8 cellular contexts compared by ENCODE assay signal in the genomic region with DNA sequence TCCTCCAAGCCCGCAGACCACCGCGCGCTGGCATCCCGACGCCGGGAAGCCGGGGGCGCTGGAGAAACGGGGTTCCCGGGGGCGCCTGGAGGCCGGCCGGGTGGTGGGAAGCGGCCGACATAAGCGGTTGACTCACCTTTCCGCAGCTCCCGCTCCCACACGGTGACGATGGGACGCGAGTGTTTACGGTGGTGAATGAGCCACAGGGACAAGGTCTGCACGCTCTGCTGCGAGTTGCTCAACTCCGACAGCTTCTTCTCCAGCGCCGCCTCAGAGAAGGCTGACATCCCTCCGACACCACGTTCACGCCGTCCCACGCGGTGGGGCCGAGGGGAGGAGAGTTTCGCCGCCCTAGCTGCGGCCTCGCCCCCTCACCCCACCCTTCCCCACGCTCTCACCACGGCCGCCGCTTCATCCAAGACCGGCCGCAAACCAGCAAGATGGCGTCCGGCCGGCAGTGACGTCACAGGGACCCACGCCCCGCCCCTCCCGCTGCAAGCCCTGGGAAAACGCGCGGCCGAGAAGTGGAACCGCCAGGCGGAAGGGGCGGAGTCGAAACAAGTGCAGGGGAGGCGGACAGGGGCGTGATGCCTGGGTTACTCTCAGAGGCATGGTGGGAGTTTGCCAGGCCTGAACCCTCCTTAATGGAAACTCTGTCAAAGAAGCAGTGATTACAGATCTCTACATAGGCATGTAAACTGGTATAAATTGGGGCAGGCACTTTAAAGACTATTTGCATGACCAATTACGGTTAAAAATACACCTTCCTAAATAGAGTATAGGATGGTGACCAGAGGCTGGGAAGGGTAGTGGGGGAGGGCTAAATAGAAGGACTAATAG. TPM values are rescaled to one million over a fixed set of nuclear protein-coding genes. Genes with fewer than 3 reads are reported as not detected.
DNase-seq lines count a peak whose midpoint lies in the region; ATAC-seq and TF ChIP-seq lines count a peak whose summit lies in the region.

A gene with protein sequence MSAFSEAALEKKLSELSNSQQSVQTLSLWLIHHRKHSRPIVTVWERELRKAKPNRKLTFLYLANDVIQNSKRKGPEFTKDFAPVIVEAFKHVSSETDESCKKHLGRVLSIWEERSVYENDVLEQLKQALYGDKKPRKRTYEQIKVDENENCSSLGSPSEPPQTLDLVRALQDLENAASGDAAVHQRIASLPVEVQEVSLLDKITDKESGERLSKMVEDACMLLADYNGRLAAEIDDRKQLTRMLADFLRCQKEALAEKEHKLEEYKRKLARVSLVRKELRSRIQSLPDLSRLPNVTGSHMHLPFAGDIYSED (minus strand): TSS at position 442 of the 840 bp plus-strand sequence. CDS start 155 bp downstream, at position 287.

- peak within 1 kb of the TSS; percentile 89 for H3K4me3 Mint-ChIP-seq in activated T-helper 2 cell treated with anti-CD3 and anti-CD28 coated beads, Interferon-gamma antibody, Interleukin-2, Interleukin-4, amounts not matched to agents 10 μg/mL and 5 μg/mL and 100 μg/mL, durations not matched to agents 14 hours and 24 hours and 36 hours (ENCODE audit: low read depth)
- peak within 1 kb of the TSS; percentile 97 for H3K4me3 Mint-ChIP-seq in natural killer cell

- peak within 1 kb of the TSS; percentile 72 for H3K27ac ChIP-seq in RWPE2 (ENCODE audit: poor library complexity, severe bottlenecking)

- no peaks in the 10 kb centered on the region for H3K9me3 ChIP-seq in RWPE2 (ENCODE audit: severe bottlenecking)

- H3K27me3 Mint-ChIP-seq in activated T-helper 2 cell treated with anti-CD3 and anti-CD28 coated beads, Interferon-gamma antibody, Interleukin-2, Interleukin-4, amounts not matched to agents 10 μg/mL and 5 μg/mL and 100 μg/mL, durations not matched to agents 14 hours and 24 hours and 36 hours (ENCODE audit: low read depth), result peaks cover 7% of the 10 kb centered on the region
- peaks cover 0 to 3% of the 10 kb centered on the region in 2 donors for H3K27me3 Mint-ChIP-seq in natural killer cell (ENCODE audit: low read depth in 2 of 2)

- H3K4me3 ChIP-seq in RWPE2 (ENCODE audit: severe bottlenecking) (peak within 1 kb of the TSS; percentile 66), fibroblast of mammary gland (ENCODE audit: control insufficient read depth, low read depth, low read length) (peak within 1 kb of the TSS; percentile 81)

- H3K9me3 Mint-ChIP-seq in activated T-helper 2 cell treated with anti-CD3 and anti-CD28 coated beads, Interferon-gamma antibody, Interleukin-2, Interleukin-4, amounts not matched to agents 10 μg/mL and 5 μg/mL and 100 μg/mL, durations not matched to agents 14 hours and 24 hours and 36 hours, result peaks cover 4% of the 10 kb centered on the region
- H3K9me3 Mint-ChIP-seq in natural killer cell, result no peaks in the 10 kb centered on the region

- H3K36me3 ChIP-seq in RWPE2 (ENCODE audit: low read depth), result peaks cover 10% of the 10 kb centered on the region; the same call in 1 of the 2 replicates

- no peaks in the 10 kb centered on the region for H3K27me3 ChIP-seq in RWPE2 (ENCODE audit: insufficient read depth, poor library complexity, severe bottlenecking)

- H3K4me1 ChIP-seq in RWPE2 (ENCODE audit: insufficient read depth, poor library complexity, severe bottlenecking), result peaks cover 10% of the 10 kb centered on the region

- intact Hi-C loops in activated T-helper 2 cell treated with anti-CD3 and anti-CD28 coated beads, Interferon-gamma antibody, Interleukin-2, Interleukin-4, amounts not matched to agents 10 μg/mL and 5 μg/mL and 100 μg/mL, durations not matched to agents 14 hours and 24 hours and 36 hours (cut with micrococcal nuclease), result loop anchor here (1.0 to 10.0 kb wide), 6 partner anchors 17 to 1023 kb away; a partner anchor contains a TSS
- intact Hi-C loops in natural killer cell (cut with micrococcal nuclease), result loop anchor here (1.0 kb wide), 2 partner anchors 62 to 95 kb away; a partner anchor contains a TSS

- TF ChIP-seq CTCF in RWPE2 (IDR thresholded peaks at IDR 0.05; ENCODE audit: poor library complexity, severe bottlenecking) (no peak), fibroblast of mammary gland (conservative IDR thresholded peaks at IDR 0.05; ENCODE audit: control insufficient read depth, insufficient read depth, low read depth, low read length) (no peak), natural killer cell (IDR thresholded peaks at IDR 0.05) (no peak)

- H3K4me1 Mint-ChIP-seq in activated T-helper 2 cell treated with anti-CD3 and anti-CD28 coated beads, Interferon-gamma antibody, Interleukin-2, Interleukin-4, amounts not matched to agents 10 μg/mL and 5 μg/mL and 100 μg/mL, durations not matched to agents 14 hours and 24 hours and 36 hours (ENCODE audit: low read depth), result peaks cover 22% of the 10 kb centered on the region
- H3K4me1 Mint-ChIP-seq in natural killer cell, result peaks cover 34 to 43% of the 10 kb centered on the region in 2 donors

- H3K36me3 Mint-ChIP-seq in activated T-helper 2 cell treated with anti-CD3 and anti-CD28 coated beads, Interferon-gamma antibody, Interleukin-2, Interleukin-4, amounts not matched to agents 10 μg/mL and 5 μg/mL and 100 μg/mL, durations not matched to agents 14 hours and 24 hours and 36 hours (ENCODE audit: low read depth), result peaks cover 15% of the 10 kb centered on the region
- no peaks in the 10 kb centered on the region for H3K36me3 Mint-ChIP-seq in natural killer cell

- peak within 1 kb of the TSS; percentile 92 for H3K27ac Mint-ChIP-seq in activated T-helper 2 cell treated with anti-CD3 and anti-CD28 coated beads, Interferon-gamma antibody, Interleukin-2, Interleukin-4, amounts not matched to agents 10 μg/mL and 5 μg/mL and 100 μg/mL, durations not matched to agents 14 hours and 24 hours and 36 hours
- H3K27ac Mint-ChIP-seq in natural killer cell, result peak within 1 kb of the TSS; percentile 88 to 98

- peak; percentile 87 for ATAC-seq in RWPE2 (ENCODE audit: low read depth)
- peak; percentile 88 to 94 (median 91) for ATAC-seq in natural killer cell

- peak; percentile 92 for DNase-seq in EH (ENCODE audit: low read depth)
- peak; percentile 91 for DNase-seq in H4 (ENCODE audit: low spot score)
- peak; percentile 95 for DNase-seq in LoVo (ENCODE audit: low spot score)
- DNase-seq in RWPE2 (ENCODE audit: low spot score), result peak; percentile 94
- DNase-seq in activated T-helper 2 cell treated with anti-CD3 and anti-CD28 coated beads, Interferon-gamma antibody, Interleukin-2, Interleukin-4, amounts not matched to agents 10 μg/mL and 5 μg/mL and 100 μg/mL, durations not matched to agents 14 hours and 24 hours and 36 hours (ENCODE audit: low spot score), result peak; percentile 95
- peak; percentile 92 for DNase-seq in fibroblast of mammary gland (ENCODE audit: low read depth)
- peak; percentile 96 for DNase-seq in natural killer cell
- peak; percentile 97 for DNase-seq in stimulated activated naive CD4-positive, alpha-beta T cell treated with Interleukin-2 at 50 U/mL for 16 hours (lab: John Stamatoyannopoulos, UW)

RNA-seq across cellular contexts. Expression of the gene that starts here (rescaled TPM):
- total RNA-seq in H4 (2014; rRNA removed; shearing (Covaris generic)), result 39.1 and 44.6 TPM in 2 replicates
- 23.4 and 24.1 TPM in 2 replicates for total RNA-seq in activated T-helper 2 cell treated with anti-CD3 and anti-CD28 coated beads, Interferon-gamma antibody, Interleukin-2, Interleukin-4, amounts not matched to agents 10 μg/mL and 5 μg/mL and 100 μg/mL, durations not matched to agents 14 hours and 24 hours and 36 hours
- 10 to 100 TPM; 20.4 to 24.4 (median 23.3) TPM for total RNA-seq in natural killer cell

Comparison
In these comparisons a context has a peak if more than half of its experiments do, and no peak if none do; other contexts are left out.
1. Peak in every context shown above with its lines: DNase-seq, ATAC-seq, H3K4me3 ChIP-seq and H3K27ac ChIP-seq.